In the genomic region with DNA sequence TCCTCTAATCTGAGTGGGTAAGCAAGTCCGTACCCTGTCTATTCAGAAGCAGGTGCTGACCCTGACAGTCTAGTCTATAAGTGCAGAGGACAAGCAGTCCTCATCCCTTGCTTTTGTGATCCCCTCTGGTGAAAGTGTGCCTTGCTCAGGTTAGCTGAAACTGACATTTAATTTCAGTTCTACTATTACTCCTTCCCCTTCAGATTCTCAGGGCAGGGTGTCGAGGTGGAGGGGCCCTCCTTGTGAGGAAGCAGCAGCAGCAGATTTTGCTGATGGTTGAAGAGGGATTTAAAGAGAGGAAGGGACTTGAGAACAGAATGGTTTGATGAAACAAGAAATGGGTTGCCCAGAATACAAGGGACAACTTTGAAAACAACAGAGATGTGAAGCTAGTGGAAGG, we compare ENCODE assay signal across 16 cellular contexts.
A peak's percentile ranks its signal among the peaks of the same experiment; 100 is the strongest.
DNase-seq lines count a peak whose midpoint lies in the region; ATAC-seq, FAIRE-seq and TF ChIP-seq lines count a peak whose summit lies in the region.
"Had no signal": no experiment of that assay in that cellular context is flagged by ENCODE, and none has a peak within 500 bp of the region (broad histone marks: within the 10 kb centered on the region; RNA-seq: fewer than 3 reads in every experiment).

No MANE protein-coding gene starts in this region.

- H3K27me3 ChIP-seq in GM12878 (replicated peaks in 1 of 2; ENCODE audit: control insufficient read depth in 2 of 2, insufficient read depth in 2 of 2, low read length in 1 of 2) = no peaks in the 10 kb centered on the region; a peak in 1 of 4 replicates

- POLR2A ChIA-PET in GM12878 (lab: Charles Lee) = no interaction called here

- TF ChIP-seq CTCF in GM12878 (IDR thresholded peaks at IDR 0.05 in 2 of 3, conservative IDR thresholded peaks at IDR 0.05 in 1 of 3; ENCODE audit: control insufficient read depth in 2 of 3, extremely low read depth in 1 of 3, insufficient read depth in 1 of 3, low read depth in 3 of 3, low read length in 3 of 3) = no peak

- no peak overlapping the region for H3K9ac ChIP-seq in GM12878 (ENCODE audit: control insufficient read depth, insufficient read depth, low read length)

- SMC1A ChIA-PET in GM12878 (lab: Charles Lee; ENCODE audit: uncharacterized antibody, unreplicated experiment) = interaction anchor here (0.7 to 2.3 kb wide), 3 partner anchors 8 to 216 kb away, joined by 3 to 12 read pairs (median 4); no protein-coding TSS in a partner anchor

- in situ Hi-C loops in GM12878 (cut with MboI) = no loop called here
- in situ Hi-C loops in ACHN (cut with HindIII; ENCODE audit: low pct_ligation_motif_present, low pct_unique_long_range_greater_than_20kb, low sequenced_read_pairs) = no loop called here

- TF ChIP-seq RAD21 in GM12878 (IDR thresholded peaks at IDR 0.05; ENCODE audit: insufficient read depth, low read depth, low read length) = no peak

- peak; percentile 40 for ATAC-seq in GM19467 (IDR thresholded peaks at IDR 0.05; ENCODE audit: unreplicated experiment)
- ATAC-seq in HG02938 (IDR thresholded peaks at IDR 0.05; ENCODE audit: unreplicated experiment) = peak; percentile 36
- ATAC-seq in GM12878 = peak; percentile 9
- ATAC-seq: A549; effector memory CD8-positive, alpha-beta T cell had no signal

- H3K4me2 ChIP-seq in GM12878 (ENCODE audit: control insufficient read depth, insufficient read depth) = 0 out of 2 replicates have a peak overlapping the region, but pooled peaks have one; percentile 5
- H3K4me2 ChIP-seq: A549 had no signal

- TF ChIP-seq EP300 in GM12878 (IDR thresholded peaks at IDR 0.05; ENCODE audit: borderline replicate concordance in 1 of 2, control insufficient read depth in 1 of 2, low read depth in 2 of 2, low read length in 2 of 2) = no peak

- DNase-seq in activated CD4-positive, alpha-beta T cell treated with anti-CD3 and anti-CD28 coated beads for 48 hours = peak; percentile 64
- no peak for DNase-seq in activated CD4-positive, alpha-beta T cell treated with anti-CD3 and anti-CD28 coated beads for 1 hour
- DNase-seq in GM12878 (ENCODE audit: low read depth, low spot score) (no peak), NOMO-1 (lab: John Stamatoyannopoulos, UW; ENCODE audit: unreplicated experiment in 2 of 2) (no peak), GM19240 (ENCODE audit: insufficient read length, low spot score) (no peak), ACHN (no peak)
- DNase-seq: activated T-cell treated with anti-CD3 and anti-CD28 coated beads for 4 hours; CD4-positive, alpha-beta memory T cell; central memory CD4-positive, alpha-beta T cell; effector memory CD8-positive, alpha-beta T cell; Karpas-422; naive B cell; NCI-H510A treated with DMSO at 0.1 percent for 48 hours had no signal

- no peaks in the 10 kb centered on the region for H4K20me1 ChIP-seq in GM12878 (ENCODE audit: control insufficient read depth, insufficient read depth)

- peaks cover 19% of the 10 kb centered on the region for H3K4me1 ChIP-seq in GM12878 (ENCODE audit: control insufficient read depth, insufficient read depth, low read length)

- no peaks in the 10 kb centered on the region; the same call in 1 of the 3 replicates for H3K9me3 ChIP-seq in GM12878 (replicated peaks; ENCODE audit: control insufficient read depth, insufficient read depth, low read length)
- H3K9me3 ChIP-seq: A549 had no signal

- no peaks in the 10 kb centered on the region for H3K79me2 ChIP-seq in GM12878 (ENCODE audit: control insufficient read depth, insufficient read depth, low read length)

- no peak for TF ChIP-seq POLR2A in GM12878 (IDR thresholded peaks at IDR 0.05; ENCODE audit: low read depth, low read length)

- RAD21 ChIA-PET in GM12878 (lab: Charles Lee; ENCODE audit: unreplicated experiment) = interaction anchor here (1.2 kb wide), 1 partner anchor 35 kb away, joined by 4 read pairs; no protein-coding TSS in a partner anchor

- CTCF ChIA-PET in GM12878 (lab: Yijun Ruan, JAX) = interaction anchor here (0.7 to 1.6 kb wide), 3 partner anchors 14 to 217 kb away, joined by 3 to 6 read pairs (median 4); no protein-coding TSS in a partner anchor

- H3K36me3 ChIP-seq in GM12878 (ENCODE audit: control insufficient read depth in 2 of 2, insufficient read depth in 2 of 2, low read length in 1 of 2) = no peaks in the 10 kb centered on the region

- H2AFZ ChIP-seq in GM12878 (ENCODE audit: control insufficient read depth, low read depth, low read length) = no peak overlapping the region

- H3K4me3 ChIP-seq in GM12878 = no peak overlapping the region
- H3K4me3 ChIP-seq: A549 had no signal

- intact Hi-C loops in GM12878 (cut with micrococcal nuclease; ENCODE audit: unreplicated experiment) = no loop called here

- no TSS peak for BruUV-seq in GM12878 (replicated peaks; lab: Mats Ljungman, UMichigan)

- no peak overlapping the region for H3K27ac ChIP-seq in GM12878 (ENCODE audit: control insufficient read depth, insufficient read depth)

- 0% methylated on average over 2 of the region's 2 CpGs for WGBS in GM12878 (ENCODE audit: insufficient coverage, insufficient replicate concordance, low lambda C conversion rate, missing lambda C conversion rate)

- no peak for FAIRE-seq in GM12878 (lab: Jason Lieb, UNC)
- FAIRE-seq: A549 had no signal

TF ChIP-seq in GM12878, 131 proteins besides CTCF, POLR2A, EP300 and RAD21:
- TF ChIP-seq, protein P1, sequence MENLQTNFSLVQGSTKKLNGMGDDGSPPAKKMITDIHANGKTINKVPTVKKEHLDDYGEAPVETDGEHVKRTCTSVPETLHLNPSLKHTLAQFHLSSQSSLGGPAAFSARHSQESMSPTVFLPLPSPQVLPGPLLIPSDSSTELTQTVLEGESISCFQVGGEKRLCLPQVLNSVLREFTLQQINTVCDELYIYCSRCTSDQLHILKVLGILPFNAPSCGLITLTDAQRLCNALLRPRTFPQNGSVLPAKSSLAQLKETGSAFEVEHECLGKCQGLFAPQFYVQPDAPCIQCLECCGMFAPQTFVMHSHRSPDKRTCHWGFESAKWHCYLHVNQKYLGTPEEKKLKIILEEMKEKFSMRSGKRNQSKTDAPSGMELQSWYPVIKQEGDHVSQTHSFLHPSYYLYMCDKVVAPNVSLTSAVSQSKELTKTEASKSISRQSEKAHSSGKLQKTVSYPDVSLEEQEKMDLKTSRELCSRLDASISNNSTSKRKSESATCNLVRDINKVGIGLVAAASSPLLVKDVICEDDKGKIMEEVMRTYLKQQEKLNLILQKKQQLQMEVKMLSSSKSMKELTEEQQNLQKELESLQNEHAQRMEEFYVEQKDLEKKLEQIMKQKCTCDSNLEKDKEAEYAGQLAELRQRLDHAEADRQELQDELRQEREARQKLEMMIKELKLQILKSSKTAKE (IDR thresholded peaks at IDR 0.05; ENCODE audit: low read depth, poor library complexity, severe bottlenecking) = no peak
- TF ChIP-seq TCF12 (IDR thresholded peaks at IDR 0.05; ENCODE audit: low read depth, low read length) (no peak), ASH2L (IDR thresholded peaks at IDR 0.05; ENCODE audit: borderline replicate concordance, low read depth) (no peak), RBBP5 (conservative IDR thresholded peaks at IDR 0.05) (no peak), YBX1 (IDR thresholded peaks at IDR 0.05) (no peak), KDM1A (IDR thresholded peaks at IDR 0.05; ENCODE audit: borderline replicate concordance) (no peak), TAF1 (IDR thresholded peaks at IDR 0.05; ENCODE audit: borderline replicate concordance, low read depth, low read length) (no peak), CBX5 (IDR thresholded peaks at IDR 0.05; ENCODE audit: low read depth) (no peak), FOXK2 (IDR thresholded peaks at IDR 0.05) (no peak), SMC3 (IDR thresholded peaks at IDR 0.05; ENCODE audit: borderline replicate concordance, low read length) (no peak)
- TF ChIP-seq, protein P2, sequence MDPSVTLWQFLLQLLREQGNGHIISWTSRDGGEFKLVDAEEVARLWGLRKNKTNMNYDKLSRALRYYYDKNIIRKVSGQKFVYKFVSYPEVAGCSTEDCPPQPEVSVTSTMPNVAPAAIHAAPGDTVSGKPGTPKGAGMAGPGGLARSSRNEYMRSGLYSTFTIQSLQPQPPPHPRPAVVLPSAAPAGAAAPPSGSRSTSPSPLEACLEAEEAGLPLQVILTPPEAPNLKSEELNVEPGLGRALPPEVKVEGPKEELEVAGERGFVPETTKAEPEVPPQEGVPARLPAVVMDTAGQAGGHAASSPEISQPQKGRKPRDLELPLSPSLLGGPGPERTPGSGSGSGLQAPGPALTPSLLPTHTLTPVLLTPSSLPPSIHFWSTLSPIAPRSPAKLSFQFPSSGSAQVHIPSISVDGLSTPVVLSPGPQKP (IDR thresholded peaks at IDR 0.05; ENCODE audit: low read depth, low read length) = no peak
- TF ChIP-seq, protein P3, sequence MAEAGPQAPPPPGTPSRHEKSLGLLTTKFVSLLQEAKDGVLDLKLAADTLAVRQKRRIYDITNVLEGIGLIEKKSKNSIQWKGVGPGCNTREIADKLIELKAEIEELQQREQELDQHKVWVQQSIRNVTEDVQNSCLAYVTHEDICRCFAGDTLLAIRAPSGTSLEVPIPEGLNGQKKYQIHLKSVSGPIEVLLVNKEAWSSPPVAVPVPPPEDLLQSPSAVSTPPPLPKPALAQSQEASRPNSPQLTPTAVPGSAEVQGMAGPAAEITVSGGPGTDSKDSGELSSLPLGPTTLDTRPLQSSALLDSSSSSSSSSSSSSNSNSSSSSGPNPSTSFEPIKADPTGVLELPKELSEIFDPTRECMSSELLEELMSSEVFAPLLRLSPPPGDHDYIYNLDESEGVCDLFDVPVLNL (IDR thresholded peaks at IDR 0.05; ENCODE audit: low read depth, low read length) = no peak
